In genomic region chr6:19837511-19838441, GRCh38 we compare ENCODE assay signal across 9 cellular contexts. TPM values are rescaled to one million over a fixed set of nuclear protein-coding genes. Genes with fewer than 3 reads are reported as not detected.
DNase-seq lines count a peak whose midpoint lies in the region; ATAC-seq and TF ChIP-seq lines count a peak whose summit lies in the region.
"Had no signal": no experiment of that assay in that cellular context is flagged by ENCODE, and none has a peak within 500 bp of the region (broad histone marks: within the 10 kb centered on the region; RNA-seq: fewer than 3 reads in every experiment).

No MANE protein-coding gene starts in this region.

- H3K4me1 ChIP-seq in Peyer's patch (no peaks in the 10 kb centered on the region), gastroesophageal sphincter (peaks cover 0 to 42% (median 0%) of the 10 kb centered on the region in 3 donors), parathyroid adenoma (no peaks in the 10 kb centered on the region), HAP-1 (no peaks in the 10 kb centered on the region)

- peak overlapping the region; percentile 36 for H2AFZ ChIP-seq in parathyroid adenoma

- no peak for TF ChIP-seq EP300 in gastroesophageal sphincter (IDR thresholded peaks at IDR 0.05)

- H3K4me2 ChIP-seq in parathyroid adenoma (ENCODE audit: low read length) = peak overlapping the region; percentile 63

- peak; percentile 19 for ATAC-seq in gastroesophageal sphincter
- no peak for ATAC-seq in HG03432 (IDR thresholded peaks at IDR 0.05; ENCODE audit: unreplicated experiment)
- ATAC-seq in HG03108 (IDR thresholded peaks at IDR 0.05; ENCODE audit: unreplicated experiment) = no peak
- ATAC-seq: K562 had no signal

- no peak overlapping the region for H3K9ac ChIP-seq in parathyroid adenoma

- peak overlapping the region; percentile 67 to 88 (median 83) for H3K27ac ChIP-seq in Peyer's patch
- H3K27ac ChIP-seq in gastroesophageal sphincter = peak overlapping the region; percentile 95 to 97 (median 96)
- no peak overlapping the region for H3K27ac ChIP-seq in parathyroid adenoma

- H3K27me3 ChIP-seq in Peyer's patch = no peaks in the 10 kb centered on the region
- peaks cover 10% of the 10 kb centered on the region for H3K27me3 ChIP-seq in gastroesophageal sphincter
- H3K27me3 ChIP-seq in parathyroid adenoma (ENCODE audit: control insufficient read depth, insufficient read depth, low read length) = no peaks in the 10 kb centered on the region
- peaks cover 17% of the 10 kb centered on the region for H3K27me3 ChIP-seq in HAP-1 (ENCODE audit: low read depth)

- H3K36me3 ChIP-seq in Peyer's patch (no peaks in the 10 kb centered on the region), gastroesophageal sphincter (no peaks in the 10 kb centered on the region), parathyroid adenoma (ENCODE audit: control insufficient read depth, insufficient read depth, low read length) (no peaks in the 10 kb centered on the region), HAP-1 (replicated peaks) (no peaks in the 10 kb centered on the region)

- TF ChIP-seq POLR2A in Peyer's patch (IDR thresholded peaks at IDR 0.05) (no peak), gastroesophageal sphincter (IDR thresholded peaks at IDR 0.05) (peak in 1 of 2 donors; percentile 10)

- H3K79me2 ChIP-seq in parathyroid adenoma = no peaks in the 10 kb centered on the region

- in situ Hi-C loops in HAP-1 (cut with MboI; ENCODE audit: low sequenced_read_pairs) = no loop called here

- H3K4me3 ChIP-seq in Peyer's patch = peak overlapping the region; percentile 42 to 70 (median 58)
- H3K4me3 ChIP-seq in gastroesophageal sphincter = peak overlapping the region; percentile 87 to 94
- H3K4me3 ChIP-seq in parathyroid adenoma (ENCODE audit: low read depth, low read length) = peak overlapping the region; percentile 52
- H3K4me3 ChIP-seq in HAP-1 = no peak overlapping the region
- H3K4me3 ChIP-seq: K562 had no signal

- 0% methylated on average over 9 of the region's 122 CpGs; no CpG with 5 or more reads in 1 of the 2 donors for WGBS in gastroesophageal sphincter (ENCODE audit: low coverage in 1 of 2), 2 donors

- TF ChIP-seq CTCF in GM10266 (IDR thresholded peaks at IDR 0.05; ENCODE audit: control insufficient read depth, insufficient read depth, low read depth, missing control alignments) (no peak), Peyer's patch (IDR thresholded peaks at IDR 0.05) (no peak), gastroesophageal sphincter (IDR thresholded peaks at IDR 0.05) (peak in 1 of 4 experiments; percentile 6), parathyroid adenoma (IDR thresholded peaks at IDR 0.05) (no peak)

- peaks cover 0 to 4% (median 0%) of the 10 kb centered on the region in 4 donors for H3K9me3 ChIP-seq in Peyer's patch
- no peaks in the 10 kb centered on the region for H3K9me3 ChIP-seq in gastroesophageal sphincter
- no peaks in the 10 kb centered on the region for H3K9me3 ChIP-seq in parathyroid adenoma (ENCODE audit: control insufficient read depth, low read length)
- no peaks in the 10 kb centered on the region for H3K9me3 ChIP-seq in HAP-1

- DNase-seq in GM10266 (ENCODE audit: extremely low spot score) = peak; percentile 38
- DNase-seq in Peyer's patch = peak in 1 of 3 donors; percentile 65
- DNase-seq in inferior parietal cortex (ENCODE audit: extremely low spot score) = no peak
- DNase-seq in HAP-1 (ENCODE audit: low spot score in 2 of 2) = no peak

RNA-seq across cellular contexts. Expression of gene ID4, which starts 0.6 kb away (rescaled TPM):
- 10 to 100 TPM in 1 of 4 donors, 1 to 10 TPM in 3; 2.8 to 12.3 (median 8.4) TPM for total RNA-seq in Peyer's patch
- 100 to 1,000 TPM in 1 of 4 donors, 10 to 100 TPM in 3; 51.3 to 137 (median 63.6) TPM for total RNA-seq in gastroesophageal sphincter
- total RNA-seq: K562 had no signal
